In the genomic region with DNA sequence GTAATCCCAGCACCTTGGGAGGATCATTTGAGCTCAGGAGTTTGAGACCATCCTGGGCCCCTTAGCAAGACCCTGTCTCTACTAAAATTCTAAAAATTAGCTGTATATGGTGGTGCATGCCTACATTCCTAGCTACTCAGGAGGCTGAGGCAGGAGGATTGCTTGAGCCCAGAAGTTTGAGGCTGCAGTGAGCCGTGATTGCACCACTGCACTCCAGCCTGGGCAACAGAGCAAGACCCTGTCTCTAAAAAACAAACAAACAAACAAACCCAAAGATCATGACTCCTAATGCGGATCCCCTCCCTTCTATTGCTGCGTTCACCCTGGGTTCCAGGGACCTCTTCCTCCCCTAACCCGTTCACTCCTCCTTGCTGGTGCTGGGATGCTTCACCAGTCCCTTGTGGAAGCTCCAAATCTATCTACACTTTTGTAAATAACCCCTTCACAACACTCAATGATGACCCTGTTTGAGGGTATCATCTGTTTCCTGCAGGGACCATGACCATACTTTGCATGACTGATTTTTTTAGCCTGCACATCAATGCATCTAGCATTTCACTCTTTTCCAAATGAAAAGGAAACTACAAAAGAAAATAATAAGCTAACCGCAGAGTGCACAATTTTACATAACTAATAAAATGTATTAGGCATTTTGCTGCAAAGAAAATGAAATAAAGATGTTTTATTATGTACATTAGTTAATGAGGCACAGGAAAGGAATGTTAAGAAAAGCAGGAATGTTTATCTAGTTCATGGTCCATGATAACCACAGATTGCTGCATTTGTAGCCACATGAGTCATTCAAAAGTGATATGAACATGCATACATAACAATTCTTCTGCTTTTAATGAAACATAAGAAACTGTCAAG, we compare ENCODE assay signal across 1 cellular context.
TF ChIP-seq lines count a peak whose summit lies in the region.

No MANE protein-coding gene starts in this region.

TF ChIP-seq in HEK293, 187 proteins besides CTCF, POLR2A, EP300 and RAD21 (continues in another document):
- TF ChIP-seq ZNF350 (tag by site-specific recombination; IDR thresholded peaks at IDR 0.05), result peak; percentile 63; the same call in 1 of the 2 replicates
- TF ChIP-seq, protein P1, sequence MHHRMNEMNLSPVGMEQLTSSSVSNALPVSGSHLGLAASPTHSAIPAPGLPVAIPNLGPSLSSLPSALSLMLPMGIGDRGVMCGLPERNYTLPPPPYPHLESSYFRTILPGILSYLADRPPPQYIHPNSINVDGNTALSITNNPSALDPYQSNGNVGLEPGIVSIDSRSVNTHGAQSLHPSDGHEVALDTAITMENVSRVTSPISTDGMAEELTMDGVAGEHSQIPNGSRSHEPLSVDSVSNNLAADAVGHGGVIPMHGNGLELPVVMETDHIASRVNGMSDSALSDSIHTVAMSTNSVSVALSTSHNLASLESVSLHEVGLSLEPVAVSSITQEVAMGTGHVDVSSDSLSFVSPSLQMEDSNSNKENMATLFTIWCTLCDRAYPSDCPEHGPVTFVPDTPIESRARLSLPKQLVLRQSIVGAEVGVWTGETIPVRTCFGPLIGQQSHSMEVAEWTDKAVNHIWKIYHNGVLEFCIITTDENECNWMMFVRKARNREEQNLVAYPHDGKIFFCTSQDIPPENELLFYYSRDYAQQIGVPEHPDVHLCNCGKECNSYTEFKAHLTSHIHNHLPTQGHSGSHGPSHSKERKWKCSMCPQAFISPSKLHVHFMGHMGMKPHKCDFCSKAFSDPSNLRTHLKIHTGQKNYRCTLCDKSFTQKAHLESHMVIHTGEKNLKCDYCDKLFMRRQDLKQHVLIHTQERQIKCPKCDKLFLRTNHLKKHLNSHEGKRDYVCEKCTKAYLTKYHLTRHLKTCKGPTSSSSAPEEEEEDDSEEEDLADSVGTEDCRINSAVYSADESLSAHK (tag by site-specific recombination; IDR thresholded peaks at IDR 0.05), result peak; percentile 60; the same call in 1 of the 2 replicates
- peak; percentile 71 for TF ChIP-seq ZNF121 (tag by site-specific recombination; IDR thresholded peaks at IDR 0.05)
- TF ChIP-seq ZNF366 (tag by site-specific recombination; conservative IDR thresholded peaks at IDR 0.05), result no peak
- TF ChIP-seq ZNF623 (tag by site-specific recombination; IDR thresholded peaks at IDR 0.05), result no peak
- TF ChIP-seq, protein P2, sequence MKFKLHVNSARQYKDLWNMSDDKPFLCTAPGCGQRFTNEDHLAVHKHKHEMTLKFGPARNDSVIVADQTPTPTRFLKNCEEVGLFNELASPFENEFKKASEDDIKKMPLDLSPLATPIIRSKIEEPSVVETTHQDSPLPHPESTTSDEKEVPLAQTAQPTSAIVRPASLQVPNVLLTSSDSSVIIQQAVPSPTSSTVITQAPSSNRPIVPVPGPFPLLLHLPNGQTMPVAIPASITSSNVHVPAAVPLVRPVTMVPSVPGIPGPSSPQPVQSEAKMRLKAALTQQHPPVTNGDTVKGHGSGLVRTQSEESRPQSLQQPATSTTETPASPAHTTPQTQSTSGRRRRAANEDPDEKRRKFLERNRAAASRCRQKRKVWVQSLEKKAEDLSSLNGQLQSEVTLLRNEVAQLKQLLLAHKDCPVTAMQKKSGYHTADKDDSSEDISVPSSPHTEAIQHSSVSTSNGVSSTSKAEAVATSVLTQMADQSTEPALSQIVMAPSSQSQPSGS (tag by site-specific recombination; IDR thresholded peaks at IDR 0.05; ENCODE audit: low read depth), result no peak
- peak; percentile 49; the same call in 1 of the 2 replicates for TF ChIP-seq OSR2 (tag by site-specific recombination; IDR thresholded peaks at IDR 0.05)
- no peak for TF ChIP-seq ZNF169 (tag by site-specific recombination; IDR thresholded peaks at IDR 0.05)
- no peak for TF ChIP-seq ZNF140 (tag by site-specific recombination; IDR thresholded peaks at IDR 0.05)
- 0 out of 2 replicates have a peak, but pooled peaks have one; percentile 19 for TF ChIP-seq ZXDB (tag by site-specific recombination; IDR thresholded peaks at IDR 0.05)
- peak; percentile 51 for TF ChIP-seq ZBTB17 (tag by site-specific recombination; IDR thresholded peaks at IDR 0.05)
- no peak for TF ChIP-seq MZF1 (tag by site-specific recombination; IDR thresholded peaks at IDR 0.05; ENCODE audit: borderline replicate concordance)
- TF ChIP-seq, protein P3, sequence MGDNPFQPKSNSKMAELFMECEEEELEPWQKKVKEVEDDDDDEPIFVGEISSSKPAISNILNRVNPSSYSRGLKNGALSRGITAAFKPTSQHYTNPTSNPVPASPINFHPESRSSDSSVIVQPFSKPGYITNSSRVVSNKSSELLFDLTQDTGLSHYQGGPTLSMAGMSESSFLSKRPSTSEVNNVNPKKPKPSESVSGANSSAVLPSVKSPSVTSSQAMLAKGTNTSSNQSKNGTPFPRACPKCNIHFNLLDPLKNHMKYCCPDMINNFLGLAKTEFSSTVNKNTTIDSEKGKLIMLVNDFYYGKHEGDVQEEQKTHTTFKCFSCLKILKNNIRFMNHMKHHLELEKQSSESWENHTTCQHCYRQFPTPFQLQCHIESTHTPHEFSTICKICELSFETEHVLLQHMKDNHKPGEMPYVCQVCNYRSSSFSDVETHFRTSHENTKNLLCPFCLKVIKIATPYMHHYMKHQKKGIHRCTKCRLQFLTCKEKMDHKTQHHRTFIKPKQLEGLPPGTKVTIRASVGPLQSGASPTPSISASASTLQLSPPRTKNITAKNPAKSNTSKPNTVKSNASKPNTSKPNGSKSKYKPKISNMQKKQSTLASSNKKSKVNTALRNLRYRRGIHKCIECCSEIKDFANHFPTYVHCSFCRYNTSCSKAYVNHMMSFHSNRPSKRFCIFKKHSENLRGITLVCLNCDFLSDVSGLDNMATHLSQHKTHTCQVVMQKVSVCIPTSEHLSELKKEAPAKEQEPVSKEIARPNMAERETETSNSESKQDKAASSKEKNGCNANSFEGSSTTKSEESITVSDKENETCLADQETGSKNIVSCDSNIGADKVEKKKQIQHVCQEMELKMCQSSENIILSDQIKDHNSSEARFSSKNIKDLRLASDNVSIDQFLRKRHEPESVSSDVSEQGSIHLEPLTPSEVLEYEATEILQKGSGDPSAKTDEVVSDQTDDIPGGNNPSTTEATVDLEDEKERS (tag by site-specific recombination; IDR thresholded peaks at IDR 0.05), result no peak
- TF ChIP-seq ZIC2 (tag by site-specific recombination; IDR thresholded peaks at IDR 0.05), result no peak
- TF ChIP-seq ZNF549 (tag by site-specific recombination; IDR thresholded peaks at IDR 0.05), result no peak
- TF ChIP-seq ZFP37 (tag by site-specific recombination; IDR thresholded peaks at IDR 0.05), result no peak
- TF ChIP-seq, protein P4, sequence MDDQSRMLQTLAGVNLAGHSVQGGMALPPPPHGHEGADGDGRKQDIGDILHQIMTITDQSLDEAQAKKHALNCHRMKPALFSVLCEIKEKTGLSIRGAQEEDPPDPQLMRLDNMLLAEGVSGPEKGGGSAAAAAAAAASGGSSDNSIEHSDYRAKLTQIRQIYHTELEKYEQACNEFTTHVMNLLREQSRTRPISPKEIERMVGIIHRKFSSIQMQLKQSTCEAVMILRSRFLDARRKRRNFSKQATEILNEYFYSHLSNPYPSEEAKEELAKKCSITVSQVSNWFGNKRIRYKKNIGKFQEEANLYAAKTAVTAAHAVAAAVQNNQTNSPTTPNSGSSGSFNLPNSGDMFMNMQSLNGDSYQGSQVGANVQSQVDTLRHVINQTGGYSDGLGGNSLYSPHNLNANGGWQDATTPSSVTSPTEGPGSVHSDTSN (CRISPR knock-in tag; IDR thresholded peaks at IDR 0.05), result no peak
- TF ChIP-seq, protein P5, sequence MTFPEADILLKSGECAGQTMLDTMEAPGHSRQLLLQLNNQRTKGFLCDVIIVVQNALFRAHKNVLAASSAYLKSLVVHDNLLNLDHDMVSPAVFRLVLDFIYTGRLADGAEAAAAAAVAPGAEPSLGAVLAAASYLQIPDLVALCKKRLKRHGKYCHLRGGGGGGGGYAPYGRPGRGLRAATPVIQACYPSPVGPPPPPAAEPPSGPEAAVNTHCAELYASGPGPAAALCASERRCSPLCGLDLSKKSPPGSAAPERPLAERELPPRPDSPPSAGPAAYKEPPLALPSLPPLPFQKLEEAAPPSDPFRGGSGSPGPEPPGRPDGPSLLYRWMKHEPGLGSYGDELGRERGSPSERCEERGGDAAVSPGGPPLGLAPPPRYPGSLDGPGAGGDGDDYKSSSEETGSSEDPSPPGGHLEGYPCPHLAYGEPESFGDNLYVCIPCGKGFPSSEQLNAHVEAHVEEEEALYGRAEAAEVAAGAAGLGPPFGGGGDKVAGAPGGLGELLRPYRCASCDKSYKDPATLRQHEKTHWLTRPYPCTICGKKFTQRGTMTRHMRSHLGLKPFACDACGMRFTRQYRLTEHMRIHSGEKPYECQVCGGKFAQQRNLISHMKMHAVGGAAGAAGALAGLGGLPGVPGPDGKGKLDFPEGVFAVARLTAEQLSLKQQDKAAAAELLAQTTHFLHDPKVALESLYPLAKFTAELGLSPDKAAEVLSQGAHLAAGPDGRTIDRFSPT (tag by site-specific recombination; IDR thresholded peaks at IDR 0.05), result 0 out of 2 replicates have a peak, but pooled peaks have one; percentile 43
- TF ChIP-seq, protein P6, sequence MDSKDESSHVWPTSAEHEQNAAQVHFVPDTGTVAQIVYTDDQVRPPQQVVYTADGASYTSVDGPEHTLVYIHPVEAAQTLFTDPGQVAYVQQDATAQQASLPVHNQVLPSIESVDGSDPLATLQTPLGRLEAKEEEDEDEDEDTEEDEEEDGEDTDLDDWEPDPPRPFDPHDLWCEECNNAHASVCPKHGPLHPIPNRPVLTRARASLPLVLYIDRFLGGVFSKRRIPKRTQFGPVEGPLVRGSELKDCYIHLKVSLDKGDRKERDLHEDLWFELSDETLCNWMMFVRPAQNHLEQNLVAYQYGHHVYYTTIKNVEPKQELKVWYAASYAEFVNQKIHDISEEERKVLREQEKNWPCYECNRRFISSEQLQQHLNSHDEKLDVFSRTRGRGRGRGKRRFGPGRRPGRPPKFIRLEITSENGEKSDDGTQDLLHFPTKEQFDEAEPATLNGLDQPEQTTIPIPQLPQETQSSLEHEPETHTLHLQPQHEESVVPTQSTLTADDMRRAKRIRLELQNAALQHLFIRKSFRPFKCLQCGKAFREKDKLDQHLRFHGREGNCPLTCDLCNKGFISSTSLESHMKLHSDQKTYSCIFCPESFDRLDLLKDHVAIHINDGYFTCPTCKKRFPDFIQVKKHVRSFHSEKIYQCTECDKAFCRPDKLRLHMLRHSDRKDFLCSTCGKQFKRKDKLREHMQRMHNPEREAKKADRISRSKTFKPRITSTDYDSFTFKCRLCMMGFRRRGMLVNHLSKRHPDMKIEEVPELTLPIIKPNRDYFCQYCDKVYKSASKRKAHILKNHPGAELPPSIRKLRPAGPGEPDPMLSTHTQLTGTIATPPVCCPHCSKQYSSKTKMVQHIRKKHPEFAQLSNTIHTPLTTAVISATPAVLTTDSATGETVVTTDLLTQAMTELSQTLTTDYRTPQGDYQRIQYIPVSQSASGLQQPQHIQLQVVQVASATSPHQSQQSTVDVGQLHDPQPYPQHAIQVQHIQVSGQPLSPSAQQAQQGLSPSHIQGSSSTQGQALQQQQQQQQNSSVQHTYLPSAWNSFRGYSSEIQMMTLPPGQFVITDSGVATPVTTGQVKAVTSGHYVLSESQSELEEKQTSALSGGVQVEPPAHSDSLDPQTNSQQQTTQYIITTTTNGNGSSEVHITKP (tag by site-specific recombination; IDR thresholded peaks at IDR 0.05), result no peak
- no peak for TF ChIP-seq ZSCAN23 (tag by site-specific recombination; IDR thresholded peaks at IDR 0.05)
- peak; percentile 39; the same call in 1 of the 2 replicates for TF ChIP-seq ZBTB48 (tag by site-specific recombination; IDR thresholded peaks at IDR 0.05)
- no peak for TF ChIP-seq ZNF223 (tag by site-specific recombination; IDR thresholded peaks at IDR 0.05)
- no peak for TF ChIP-seq ZNF677 (tag by site-specific recombination; IDR thresholded peaks at IDR 0.05)
- TF ChIP-seq, protein P7, sequence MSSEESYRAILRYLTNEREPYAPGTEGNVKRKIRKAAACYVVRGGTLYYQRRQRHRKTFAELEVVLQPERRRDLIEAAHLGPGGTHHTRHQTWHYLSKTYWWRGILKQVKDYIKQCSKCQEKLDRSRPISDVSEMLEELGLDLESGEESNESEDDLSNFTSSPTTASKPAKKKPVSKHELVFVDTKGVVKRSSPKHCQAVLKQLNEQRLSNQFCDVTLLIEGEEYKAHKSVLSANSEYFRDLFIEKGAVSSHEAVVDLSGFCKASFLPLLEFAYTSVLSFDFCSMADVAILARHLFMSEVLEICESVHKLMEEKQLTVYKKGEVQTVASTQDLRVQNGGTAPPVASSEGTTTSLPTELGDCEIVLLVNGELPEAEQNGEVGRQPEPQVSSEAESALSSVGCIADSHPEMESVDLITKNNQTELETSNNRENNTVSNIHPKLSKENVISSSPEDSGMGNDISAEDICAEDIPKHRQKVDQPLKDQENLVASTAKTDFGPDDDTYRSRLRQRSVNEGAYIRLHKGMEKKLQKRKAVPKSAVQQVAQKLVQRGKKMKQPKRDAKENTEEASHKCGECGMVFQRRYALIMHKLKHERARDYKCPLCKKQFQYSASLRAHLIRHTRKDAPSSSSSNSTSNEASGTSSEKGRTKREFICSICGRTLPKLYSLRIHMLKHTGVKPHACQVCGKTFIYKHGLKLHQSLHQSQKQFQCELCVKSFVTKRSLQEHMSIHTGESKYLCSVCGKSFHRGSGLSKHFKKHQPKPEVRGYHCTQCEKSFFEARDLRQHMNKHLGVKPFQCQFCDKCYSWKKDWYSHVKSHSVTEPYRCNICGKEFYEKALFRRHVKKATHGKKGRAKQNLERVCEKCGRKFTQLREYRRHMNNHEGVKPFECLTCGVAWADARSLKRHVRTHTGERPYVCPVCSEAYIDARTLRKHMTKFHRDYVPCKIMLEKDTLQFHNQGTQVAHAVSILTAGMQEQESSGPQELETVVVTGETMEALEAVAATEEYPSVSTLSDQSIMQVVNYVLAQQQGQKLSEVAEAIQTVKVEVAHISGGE (tag by site-specific recombination; conservative IDR thresholded peaks at IDR 0.05; ENCODE audit: low read depth), result no peak
- TF ChIP-seq, protein P8, sequence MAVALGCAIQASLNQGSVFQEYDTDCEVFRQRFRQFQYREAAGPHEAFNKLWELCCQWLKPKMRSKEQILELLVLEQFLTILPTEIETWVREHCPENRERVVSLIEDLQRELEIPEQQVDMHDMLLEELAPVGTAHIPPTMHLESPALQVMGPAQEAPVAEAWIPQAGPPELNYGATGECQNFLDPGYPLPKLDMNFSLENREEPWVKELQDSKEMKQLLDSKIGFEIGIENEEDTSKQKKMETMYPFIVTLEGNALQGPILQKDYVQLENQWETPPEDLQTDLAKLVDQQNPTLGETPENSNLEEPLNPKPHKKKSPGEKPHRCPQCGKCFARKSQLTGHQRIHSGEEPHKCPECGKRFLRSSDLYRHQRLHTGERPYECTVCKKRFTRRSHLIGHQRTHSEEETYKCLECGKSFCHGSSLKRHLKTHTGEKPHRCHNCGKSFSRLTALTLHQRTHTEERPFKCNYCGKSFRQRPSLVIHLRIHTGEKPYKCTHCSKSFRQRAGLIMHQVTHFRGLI (tag by site-specific recombination; IDR thresholded peaks at IDR 0.05), result no peak
